25 cellular contexts compared by ENCODE assay signal in the genomic region with DNA sequence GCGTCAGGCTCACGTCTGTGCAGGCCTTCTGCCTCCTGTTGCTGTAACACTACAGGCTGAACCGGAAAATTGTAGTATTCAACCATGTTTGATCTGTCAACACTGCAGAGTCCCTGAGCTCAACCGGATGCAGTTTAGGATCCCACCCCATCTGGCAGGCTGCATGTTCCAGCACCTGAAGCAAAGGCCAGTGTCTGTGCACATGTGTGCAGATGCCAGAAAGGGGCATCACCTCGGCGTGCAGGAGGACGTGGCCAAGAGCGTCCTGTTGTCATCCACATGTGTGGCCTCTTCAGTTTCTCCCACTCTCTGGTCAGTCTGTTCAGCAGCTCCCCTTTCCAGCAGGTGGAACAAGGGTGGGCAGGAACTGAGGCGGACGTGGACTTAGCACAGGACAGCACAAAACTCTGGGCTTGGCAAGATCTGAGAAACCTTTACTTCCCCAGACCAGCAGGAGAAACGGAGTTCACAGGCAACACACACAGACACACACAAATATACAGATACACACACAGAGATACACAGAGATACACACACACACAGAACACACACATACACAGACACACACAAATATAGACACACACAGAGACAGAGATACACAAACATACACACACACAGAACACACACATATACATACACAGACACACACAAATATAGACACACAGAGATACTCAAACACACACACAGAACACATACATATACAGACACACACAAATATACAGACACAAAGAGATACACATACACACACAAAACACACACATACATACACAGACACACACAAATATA.
DNase-seq lines count a peak whose midpoint lies in the region; ATAC-seq and TF ChIP-seq lines count a peak whose summit lies in the region.
"Had no signal": no experiment of that assay in that cellular context is flagged by ENCODE, and none has a peak within 500 bp of the region (broad histone marks: within the 10 kb centered on the region; RNA-seq: fewer than 3 reads in every experiment).

No MANE protein-coding gene starts in this region.

- DNase-seq in H9 (peak; percentile 9), dermis microvascular lymphatic vessel endothelial cell (ENCODE audit: low read depth in 2 of 2) (peak; percentile 52 to 92), osteocyte (ENCODE audit: extremely low spot score, unreplicated experiment) (peak; percentile 70), mucosa of gallbladder (ENCODE audit: low spot score) (no peak)
- DNase-seq: caudate nucleus; HFFc6; KG1; left ventricle myocardium inferior; NCI-H1436; NCI-H2107; NK-92 treated with Interleukin-12 subunit alpha and Interleukin-12 subunit beta, amount 100 ng/mL, for 24 hours; ovary; stimulated activated CD4-positive, alpha-beta T cell treated with anti-CD3 and anti-CD28 coated beads, Interleukin-4, amount 100 ng/mL, for 24 hours; stimulated activated naive CD4-positive, alpha-beta T cell treated with Interleukin-2 at 50 U/mL for 16 hours; T-helper 1 cell had no signal

- H4K91ac ChIP-seq in H9 (ENCODE audit: insufficient read length, low read depth, low read length), result no peak overlapping the region

- H4K5ac ChIP-seq in H9 (ENCODE audit: insufficient read length, low read depth, low read length), result no peak overlapping the region

- H3K4me1 Mint-ChIP-seq in H9 (peaks cover 0 to 2% of the 10 kb centered on the region in 2 experiments; a peak in 1 of 4 replicates), osteocyte (ENCODE audit: unreplicated experiment) (no peaks in the 10 kb centered on the region)

- H3K23ac ChIP-seq in H9 (ENCODE audit: insufficient read length, low read depth, low read length), result no peak overlapping the region

- H3K9me3 Mint-ChIP-seq in H9 (peaks cover 14 to 16% of the 10 kb centered on the region in 2 experiments), osteocyte (ENCODE audit: unreplicated experiment) (no peaks in the 10 kb centered on the region)
- H3K9me3 Mint-ChIP-seq: activated naive CD4-positive, alpha-beta T cell treated with anti-CD3 and anti-CD28 coated beads, Interleukin-2, amount 50 U/mL, for 24 hours had no signal

- H3K27me3 Mint-ChIP-seq in H9 (ENCODE audit: low read depth) (peaks cover 4% of the 10 kb centered on the region; the same call in 1 of the 2 replicates), osteocyte (ENCODE audit: unreplicated experiment) (no peaks in the 10 kb centered on the region)
- H3K27me3 Mint-ChIP-seq: activated naive CD4-positive, alpha-beta T cell treated with anti-CD3 and anti-CD28 coated beads, Interleukin-2, amount 50 U/mL, for 24 hours; CD4-positive, alpha-beta T cell; naive thymus-derived CD8-positive, alpha-beta T cell had no signal

- no peaks in the 10 kb centered on the region for H3K79me2 ChIP-seq in H9 (ENCODE audit: insufficient read depth, low read length)

- H3K27ac Mint-ChIP-seq in H9 (no peak overlapping the region), osteocyte (ENCODE audit: unreplicated experiment) (no peak overlapping the region)
- H3K27ac Mint-ChIP-seq: activated naive CD4-positive, alpha-beta T cell treated with anti-CD3 and anti-CD28 coated beads, Interleukin-2, amount 50 U/mL, for 24 hours; activated T-helper 1 cell treated with anti-CD3 and anti-CD28 coated beads, Interleukin-12 subunit alpha, Interleukin-12 subunit beta, Interleukin-2, Interleukin-4 antibody, amounts not matched to agents 30 ng/mL and 10 ng/mL and 1 ng/mL, durations not matched to agents 14 hours and 24 hours and 36 hours; HFFc6 had no signal

- no peaks in the 10 kb centered on the region for H3K27me3 ChIP-seq in BLaER1 treated with 17β-estradiol and CSF1 and Interleukin-3, amounts not matched to agents 10 nM and 100 nM
- no peaks in the 10 kb centered on the region for H3K27me3 ChIP-seq in H9 (ENCODE audit: insufficient read depth, low read length)
- H3K27me3 ChIP-seq: heart right ventricle, ovary, thyroid gland had no signal

- peaks cover 43 to 56% (median 52%) of the 10 kb centered on the region in 10 experiments for H3K4me1 ChIP-seq in BLaER1 treated with 17β-estradiol and CSF1 and Interleukin-3, amounts not matched to agents 10 nM and 100 nM
- no peaks in the 10 kb centered on the region for H3K4me1 ChIP-seq in H9 (ENCODE audit: insufficient read depth, low read length)
- H3K4me1 ChIP-seq: thyroid gland had no signal

- H3K18ac ChIP-seq in H9 (ENCODE audit: insufficient read length, low read depth, low read length), result no peak overlapping the region

- H3K4me3 ChIP-seq in BLaER1 treated with 17β-estradiol and CSF1 and Interleukin-3, amounts not matched to agents 10 nM and 100 nM, result no peak overlapping the region
- H3K4me3 ChIP-seq: heart right ventricle, left ventricle myocardium inferior, ovary, thyroid gland had no signal

- peaks cover 5 to 7% (median 5%) of the 10 kb centered on the region in 3 experiments; a peak in 5 of 7 replicates for H3K36me3 Mint-ChIP-seq in H9 (ENCODE audit: insufficient read depth in 1 of 3, low read depth in 3 of 3)
- H3K36me3 Mint-ChIP-seq in osteocyte (ENCODE audit: unreplicated experiment), result no peaks in the 10 kb centered on the region
- H3K36me3 Mint-ChIP-seq: activated naive CD4-positive, alpha-beta T cell treated with anti-CD3 and anti-CD28 coated beads, Interleukin-2, amount 50 U/mL, for 24 hours had no signal

- no peak overlapping the region for H3K4ac ChIP-seq in H9 (ENCODE audit: low read depth, low read length)

- H2BK5ac ChIP-seq in H9 (ENCODE audit: insufficient read length, low read length), result no peak overlapping the region

- TF ChIP-seq CTCF in H9 (conservative IDR thresholded peaks at IDR 0.05), result no peak
- TF ChIP-seq CTCF in osteocyte (IDR thresholded peaks at IDR 0.05), result no peak

- no peaks in the 10 kb centered on the region for H4K20me1 ChIP-seq in BLaER1 treated with 17β-estradiol and CSF1 and Interleukin-3, amounts not matched to agents 10 nM and 100 nM
- H4K20me1 ChIP-seq in H9 (ENCODE audit: control insufficient read depth, insufficient read depth, insufficient read length), result no peaks in the 10 kb centered on the region

- ATAC-seq in HG03460 (IDR thresholded peaks at IDR 0.05; ENCODE audit: unreplicated experiment) (no peak), GM18861 (IDR thresholded peaks at IDR 0.05; ENCODE audit: unreplicated experiment) (no peak)
- ATAC-seq: heart right ventricle; naive thymus-derived CD8-positive, alpha-beta T cell had no signal

- no peak overlapping the region for H2BK120ac ChIP-seq in H9 (ENCODE audit: low read depth, low read length, poor library complexity, severe bottlenecking)

- H3K14ac ChIP-seq in H9 (ENCODE audit: insufficient read depth, low read length), result no peak overlapping the region; the same call in 1 of the 2 replicates

- peaks cover 0 to 19% (median 9%) of the 10 kb centered on the region in 11 experiments; a peak in 6 of 22 replicates for H3K36me3 ChIP-seq in BLaER1 treated with 17β-estradiol and CSF1 and Interleukin-3, amounts not matched to agents 10 nM and 100 nM
- H3K36me3 ChIP-seq: heart right ventricle, left ventricle myocardium inferior, ovary, thyroid gland had no signal

- H3K9ac ChIP-seq in BLaER1 treated with 17β-estradiol and CSF1 and Interleukin-3, amounts not matched to agents 10 nM and 100 nM, result peak overlapping the region in 7 of 11 experiments; percentile 26 to 94 (median 87); a peak in 12 of 22 replicates
- no peak overlapping the region for H3K9ac ChIP-seq in H9 (ENCODE audit: extremely low read depth, insufficient read length, low read length)

- no peak overlapping the region for H4K8ac ChIP-seq in H9 (replicated peaks; ENCODE audit: insufficient read length, low read depth, low read length)

- WGBS in H9 (ENCODE audit: extremely low coverage, insufficient read length, low lambda C conversion rate), result no CpG with 5 or more reads among the region's 11 CpGs

- no peak overlapping the region for H2BK20ac ChIP-seq in H9 (ENCODE audit: low read depth, low read length, poor library complexity, severe bottlenecking)

- peak overlapping the region; percentile 15 to 100 (median 98); a peak in 21 of 22 replicates for H3K27ac ChIP-seq in BLaER1 treated with 17β-estradiol and CSF1 and Interleukin-3, amounts not matched to agents 10 nM and 100 nM
- no peak overlapping the region for H3K27ac ChIP-seq in H9 (ENCODE audit: insufficient read length, low read depth, low read length)
- H3K27ac ChIP-seq: epithelial cell of prostate, left ventricle myocardium inferior, ovary, thyroid gland had no signal

- H2BK15ac ChIP-seq in H9 (ENCODE audit: low read depth, low read length), result no peak overlapping the region

- H3K4me3 Mint-ChIP-seq in H9 (no peak overlapping the region), osteocyte (ENCODE audit: unreplicated experiment) (no peak overlapping the region)
- H3K4me3 Mint-ChIP-seq: activated naive CD4-positive, alpha-beta T cell treated with anti-CD3 and anti-CD28 coated beads, Interleukin-2, amount 50 U/mL, for 24 hours; activated T-helper 1 cell treated with anti-CD3 and anti-CD28 coated beads, Interleukin-12 subunit alpha, Interleukin-12 subunit beta, Interleukin-2, Interleukin-4 antibody, amounts not matched to agents 30 ng/mL and 10 ng/mL and 1 ng/mL, durations not matched to agents 14 hours and 24 hours and 36 hours; CD4-positive, alpha-beta T cell; HFFc6; naive thymus-derived CD8-positive, alpha-beta T cell had no signal

- no peak overlapping the region for H3K56ac ChIP-seq in H9 (ENCODE audit: insufficient read length, low read depth, low read length)

- no peak overlapping the region for H2BK12ac ChIP-seq in H9 (ENCODE audit: insufficient read length, low read depth, low read length)

- H3K23me2 ChIP-seq in H9 (ENCODE audit: insufficient read length, low read depth, low read length, poor library complexity, severe bottlenecking), result no peaks in the 10 kb centered on the region

- no peaks in the 10 kb centered on the region for H3K79me1 ChIP-seq in H9 (ENCODE audit: insufficient read depth, low read depth, low read length, poor library complexity, severe bottlenecking)

- H2AFZ ChIP-seq in H9 (ENCODE audit: low read length), result no peak overlapping the region

- H3K9me3 ChIP-seq in BLaER1 treated with 17β-estradiol and CSF1 and Interleukin-3, amounts not matched to agents 10 nM and 100 nM (replicated peaks in 1 of 11), result peaks cover 35 to 41% (median 40%) of the 10 kb centered on the region in 11 experiments
- peaks cover 15% of the 10 kb centered on the region for H3K9me3 ChIP-seq in H9 (ENCODE audit: control insufficient read depth, low read depth, low read length)
- H3K9me3 ChIP-seq: thyroid gland had no signal

- H3K4me2 ChIP-seq in BLaER1 treated with 17β-estradiol and CSF1 and Interleukin-3, amounts not matched to agents 10 nM and 100 nM, result peak overlapping the region; percentile 78 to 97 (median 91)
- H3K4me2 ChIP-seq in H9 (ENCODE audit: insufficient read depth, insufficient read length, low read length), result no peak overlapping the region

- H3T11ph ChIP-seq in H9 (ENCODE audit: low read length), result no peak overlapping the region

- no peak overlapping the region for H2AK5ac ChIP-seq in H9 (ENCODE audit: insufficient read length, low read length)
